ENCODE assay signal across 19 cellular contexts in genomic region chr1:12519708-12520364, GRCh38.
DNase-seq lines count a peak whose midpoint lies in the region; ATAC-seq and TF ChIP-seq lines count a peak whose summit lies in the region.
"Had no signal": no experiment of that assay in that cellular context is flagged by ENCODE, and none has a peak within 500 bp of the region (broad histone marks: within the 10 kb centered on the region; RNA-seq: fewer than 3 reads in every experiment).

No MANE protein-coding gene starts in this region.

- TF ChIP-seq CTCF in mesothelial cell of epicardium (IDR thresholded peaks at IDR 0.05; ENCODE audit: unreplicated experiment) (no peak), suprapubic skin (IDR thresholded peaks at IDR 0.05) (no peak)

- TF ChIP-seq POLR2A in suprapubic skin (IDR thresholded peaks at IDR 0.05): no peak

- no peak overlapping the region for H3K4me3 ChIP-seq in suprapubic skin
- H3K4me3 ChIP-seq: BLaER1, lung, right lobe of liver, SJCRH30 had no signal

- H3K36me3 ChIP-seq in suprapubic skin: no peaks in the 10 kb centered on the region
- H3K36me3 ChIP-seq: BLaER1, right lobe of liver, SJCRH30 had no signal

- H3K27me3 Mint-ChIP-seq in T-helper 17 cell (no peaks in the 10 kb centered on the region), mesothelial cell of epicardium (ENCODE audit: low read depth) (no peaks in the 10 kb centered on the region)
- no peaks in the 10 kb centered on the region for H3K27me3 Mint-ChIP-seq in activated naive CD8-positive, alpha-beta T cell treated with anti-CD3 and anti-CD28 coated beads, Interleukin-2, amount 10 ng/mL, durations not matched to agents 7 days and 5 days

- no peaks in the 10 kb centered on the region for H3K27me3 ChIP-seq in suprapubic skin
- H3K27me3 ChIP-seq: BLaER1, right lobe of liver, SJCRH30 had no signal

- no peak for TF ChIP-seq EP300 in suprapubic skin (IDR thresholded peaks at IDR 0.05)

- peaks cover 6% of the 10 kb centered on the region for H3K9me3 Mint-ChIP-seq in activated naive CD8-positive, alpha-beta T cell treated with anti-CD3 and anti-CD28 coated beads, Interleukin-2, amount 10 ng/mL, durations not matched to agents 7 days and 5 days
- H3K9me3 Mint-ChIP-seq in mesothelial cell of epicardium: peaks cover 8% of the 10 kb centered on the region

- ATAC-seq in T-helper 17 cell: no peak
- ATAC-seq in activated naive CD8-positive, alpha-beta T cell treated with anti-CD3 and anti-CD28 coated beads, Interleukin-2, amount 10 ng/mL, durations not matched to agents 7 days and 5 days (ENCODE audit: low read depth): no peak

- H3K4me3 Mint-ChIP-seq in T-helper 17 cell: no peak overlapping the region
- no peak overlapping the region for H3K4me3 Mint-ChIP-seq in activated naive CD8-positive, alpha-beta T cell treated with anti-CD3 and anti-CD28 coated beads, Interleukin-2, amount 10 ng/mL, durations not matched to agents 7 days and 5 days
- H3K4me3 Mint-ChIP-seq in mesothelial cell of epicardium: no peak overlapping the region
- H3K4me3 Mint-ChIP-seq: brain had no signal

- H3K27ac ChIP-seq in suprapubic skin: peak overlapping the region; percentile 50
- H3K27ac ChIP-seq: BLaER1, right lobe of liver, SJCRH30 had no signal

- H3K36me3 Mint-ChIP-seq in T-helper 17 cell (ENCODE audit: low read depth) (peaks cover 2% of the 10 kb centered on the region), mesothelial cell of epicardium (peaks cover 6% of the 10 kb centered on the region)
- peaks cover 36% of the 10 kb centered on the region for H3K36me3 Mint-ChIP-seq in activated naive CD8-positive, alpha-beta T cell treated with anti-CD3 and anti-CD28 coated beads, Interleukin-2, amount 10 ng/mL, durations not matched to agents 7 days and 5 days

- H3K27ac Mint-ChIP-seq in T-helper 17 cell: peak overlapping the region; percentile 53
- peak overlapping the region; percentile 17 for H3K27ac Mint-ChIP-seq in activated naive CD8-positive, alpha-beta T cell treated with anti-CD3 and anti-CD28 coated beads, Interleukin-2, amount 10 ng/mL, durations not matched to agents 7 days and 5 days
- peak overlapping the region; percentile 71 for H3K27ac Mint-ChIP-seq in mesothelial cell of epicardium

- H3K4me1 Mint-ChIP-seq in T-helper 17 cell (peaks cover 12% of the 10 kb centered on the region), mesothelial cell of epicardium (peaks cover 30% of the 10 kb centered on the region)
- peaks cover 11% of the 10 kb centered on the region for H3K4me1 Mint-ChIP-seq in activated naive CD8-positive, alpha-beta T cell treated with anti-CD3 and anti-CD28 coated beads, Interleukin-2, amount 10 ng/mL, durations not matched to agents 7 days and 5 days

- H3K9me3 ChIP-seq in T-helper 17 cell (ENCODE audit: control insufficient read depth, low read length, poor library complexity, severe bottlenecking): no peaks in the 10 kb centered on the region
- no peaks in the 10 kb centered on the region for H3K9me3 ChIP-seq in suprapubic skin
- H3K9me3 ChIP-seq: BLaER1, right lobe of liver, SJCRH30 had no signal

- H3K4me1 ChIP-seq in suprapubic skin: peaks cover 17% of the 10 kb centered on the region

- 84% methylated on average over 10 of the region's 10 CpGs for whole genome bisulfite sequencing in suprapubic skin

- POLR2A ChIA-PET in activated naive CD8-positive, alpha-beta T cell treated with anti-CD3 and anti-CD28 coated beads, Interleukin-2, amount 10 ng/mL, durations not matched to agents 7 days and 5 days (lab: Charles Lee): interaction anchor here (0.7 to 2.4 kb wide), 2 partner anchors 9 to 111 kb away, joined by 3 to 6 read pairs; no protein-coding TSS in a partner anchor

- DNase-seq in T-helper 17 cell: no peak
- DNase-seq in activated naive CD8-positive, alpha-beta T cell treated with anti-CD3 and anti-CD28 coated beads, Interleukin-2, amount 10 ng/mL, durations not matched to agents 7 days and 5 days: peak; percentile 4
- DNase-seq in mesothelial cell of epicardium (ENCODE audit: low spot score in 2 of 2, unreplicated experiment in 2 of 2): no peak
- peak in 1 of 2 donors; percentile 55 for DNase-seq in suprapubic skin (ENCODE audit: low spot score in 2 of 2)
- DNase-seq in NCI-H1092 (lab: John Stamatoyannopoulos, UW): no peak
- DNase-seq in NCI-H2107 (lab: John Stamatoyannopoulos, UW): no peak
- DNase-seq in HK-2 (ENCODE audit: unreplicated experiment): no peak
- DNase-seq: activated CD4-positive, CD25-positive, alpha-beta regulatory T cell; activated gamma-delta T cell treated with Interleukin-2 at 50 U/mL for 16 hours; cortex of kidney; DMS 273 treated with DMSO at 0.1 percent for 48 hours; GF-D8; NCI-H2081; NCI-H526 treated with DMSO at 0.1 percent for 48 hours had no signal

Comparison
In these comparisons a context has a peak if more than half of its experiments do, and no peak if none do; other contexts are left out.
1. H3K27ac Mint-ChIP-seq: peak in every context shown above with its lines; median percentile 71 in mesothelial cell of epicardium; 53 in T-helper 17 cell; 17 in activated naive CD8-positive, alpha-beta T cell treated with anti-CD3 and anti-CD28 coated beads, Interleukin-2, amount 10 ng/mL, durations not matched to agents 7 days and 5 days.